In the genomic region with DNA sequence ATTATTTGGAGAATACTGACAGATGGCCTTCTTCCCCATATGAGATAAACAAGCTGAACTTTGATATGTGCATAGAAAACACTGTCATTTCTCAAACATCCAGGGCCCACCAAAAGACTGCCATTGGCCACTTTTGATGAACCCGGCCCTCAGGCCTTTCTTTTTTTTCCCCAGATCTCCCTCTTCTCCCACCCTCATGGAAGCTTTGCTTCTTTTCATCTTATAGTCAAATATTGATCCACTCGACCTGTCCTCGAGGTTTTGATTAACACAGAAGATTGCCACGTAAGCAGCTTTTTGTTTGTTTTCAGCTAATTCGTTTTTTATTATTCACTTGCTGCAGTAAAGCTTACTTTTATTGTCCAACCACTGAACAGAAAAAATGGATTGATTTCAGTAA, we compare ENCODE assay signal across 24 cellular contexts.
"Had no signal": no experiment of that assay in that cellular context is flagged by ENCODE, and none has a peak within 500 bp of the region (broad histone marks: within the 10 kb centered on the region; RNA-seq: fewer than 3 reads in every experiment).

No MANE protein-coding gene starts in this region.

- ATAC-seq: gastroesophageal sphincter; left colon; left ventricle myocardium superior; natural killer cell treated with Interleukin-12 subunit alpha and Interleukin-12 subunit beta and Interleukin-15 and Interleukin-18, amount 100 ng/mL, for 72 hours; stimulated activated naive B cell treated with anti-CD40 and anti-IgM and Interleukin-4, amounts not matched to agents 10 μg/mL and 1 μg/mL and 100 μg/mL, for 72 hours; stimulated activated naive CD8-positive, alpha-beta T cell treated with anti-CD3 and anti-CD28 coated beads, Interleukin-15, amount 100 ng/mL, for 72 hours; upper lobe of right lung had no signal

- H3K4me3 ChIP-seq: esophagus squamous epithelium, gastroesophageal sphincter, hepatocyte, lung, neural progenitor cell, ovary, sigmoid colon, skin epidermis, testis, tibial nerve, upper lobe of right lung, vagina had no signal

- H3K27ac Mint-ChIP-seq: dendritic cell treated with granulocyte-macrophage colony-stimulating factor and Interleukin-4, amounts not matched to agents 40 ng/mL and 50 ng/mL, for 4 days; natural killer cell treated with Interleukin-12 subunit alpha and Interleukin-12 subunit beta and Interleukin-15 and Interleukin-18, amount 100 ng/mL, for 72 hours; neural progenitor cell; stimulated activated naive B cell treated with anti-CD40 and anti-IgM and Interleukin-4, amounts not matched to agents 10 μg/mL and 1 μg/mL and 100 μg/mL, for 72 hours; stimulated activated naive CD8-positive, alpha-beta T cell treated with anti-CD3 and anti-CD28 coated beads, Interleukin-15, amount 100 ng/mL, for 72 hours had no signal

- H3K36me3 ChIP-seq: esophagus squamous epithelium, gastroesophageal sphincter, neural progenitor cell, ovary, sigmoid colon, tibial nerve, upper lobe of right lung, vagina had no signal

- H3K36me3 Mint-ChIP-seq: natural killer cell treated with Interleukin-12 subunit alpha and Interleukin-12 subunit beta and Interleukin-15 and Interleukin-18, amount 100 ng/mL, for 72 hours; neural progenitor cell; stimulated activated naive B cell treated with anti-CD40 and anti-IgM and Interleukin-4, amounts not matched to agents 10 μg/mL and 1 μg/mL and 100 μg/mL, for 72 hours had no signal

- H3K4me3 Mint-ChIP-seq: dendritic cell treated with granulocyte-macrophage colony-stimulating factor and Interleukin-4, amounts not matched to agents 40 ng/mL and 50 ng/mL, for 4 days; natural killer cell treated with Interleukin-12 subunit alpha and Interleukin-12 subunit beta and Interleukin-15 and Interleukin-18, amount 100 ng/mL, for 72 hours; neural progenitor cell; stimulated activated naive B cell treated with anti-CD40 and anti-IgM and Interleukin-4, amounts not matched to agents 10 μg/mL and 1 μg/mL and 100 μg/mL, for 72 hours; stimulated activated naive CD8-positive, alpha-beta T cell treated with anti-CD3 and anti-CD28 coated beads, Interleukin-15, amount 100 ng/mL, for 72 hours had no signal

- H3K4me1 Mint-ChIP-seq: stimulated activated naive B cell treated with anti-CD40 and anti-IgM and Interleukin-4, amounts not matched to agents 10 μg/mL and 1 μg/mL and 100 μg/mL, for 72 hours; stimulated activated naive CD8-positive, alpha-beta T cell treated with anti-CD3 and anti-CD28 coated beads, Interleukin-15, amount 100 ng/mL, for 72 hours had no signal

- H3K9me3 Mint-ChIP-seq: dendritic cell treated with granulocyte-macrophage colony-stimulating factor and Interleukin-4, amounts not matched to agents 40 ng/mL and 50 ng/mL, for 4 days; natural killer cell treated with Interleukin-12 subunit alpha and Interleukin-12 subunit beta and Interleukin-15 and Interleukin-18, amount 100 ng/mL, for 72 hours; neural progenitor cell; stimulated activated naive B cell treated with anti-CD40 and anti-IgM and Interleukin-4, amounts not matched to agents 10 μg/mL and 1 μg/mL and 100 μg/mL, for 72 hours; stimulated activated naive CD8-positive, alpha-beta T cell treated with anti-CD3 and anti-CD28 coated beads, Interleukin-15, amount 100 ng/mL, for 72 hours had no signal

- H3K4me1 ChIP-seq: esophagus squamous epithelium, gastroesophageal sphincter, neural progenitor cell, sigmoid colon, testis, tibial nerve, upper lobe of right lung, vagina had no signal

- H3K9me3 ChIP-seq: esophagus squamous epithelium, gastroesophageal sphincter, ovary, sigmoid colon, testis, tibial nerve, upper lobe of right lung, vagina had no signal

- DNase-seq: esophagus squamous epithelium; foreskin fibroblast; left colon; left ventricle myocardium superior; mesenchymal stem cell; midbrain; nucleus accumbens; ovary; sigmoid colon; stimulated activated CD4-positive, alpha-beta T cell treated with anti-CD3 and anti-CD28 coated beads, Interleukin-2, amount 100 ng/mL, for 24 hours; stimulated activated CD4-positive, alpha-beta T cell treated with anti-CD3 and anti-CD28 coated beads, Interleukin-4, amount 100 ng/mL, for 4 hours; stimulated activated naive B cell treated with anti-CD40 and anti-IgM and Interleukin-4, amounts not matched to agents 10 μg/mL and 1 μg/mL and 100 μg/mL, for 72 hours; stimulated activated naive CD8-positive, alpha-beta T cell treated with anti-CD3 and anti-CD28 coated beads, Interleukin-15, amount 100 ng/mL, for 72 hours; testis; upper lobe of right lung had no signal

- H3K27ac ChIP-seq: esophagus squamous epithelium, gastroesophageal sphincter, neural progenitor cell, ovary, sigmoid colon, skin epidermis, testis, tibial nerve, upper lobe of right lung, vagina had no signal

- H3K27me3 Mint-ChIP-seq: dendritic cell treated with granulocyte-macrophage colony-stimulating factor and Interleukin-4, amounts not matched to agents 40 ng/mL and 50 ng/mL, for 4 days; stimulated activated naive CD8-positive, alpha-beta T cell treated with anti-CD3 and anti-CD28 coated beads, Interleukin-15, amount 100 ng/mL, for 72 hours had no signal

- H3K27me3 ChIP-seq: esophagus squamous epithelium, gastroesophageal sphincter, hepatocyte, neural progenitor cell, ovary, sigmoid colon, testis, tibial nerve, upper lobe of right lung, vagina had no signal
